36 cellular contexts compared by ENCODE assay signal in genomic region chr9:89612566-89613278, GRCh38. TPM values are rescaled to one million over a fixed set of nuclear protein-coding genes. Genes with fewer than 3 reads are reported as not detected.
"Had no signal": no experiment of that assay in that cellular context is flagged by ENCODE, and none has a peak within 500 bp of the region (broad histone marks: within the 10 kb centered on the region; RNA-seq: fewer than 3 reads in every experiment).

No MANE protein-coding gene starts in this region.

- H3K36me3 ChIP-seq: ascending aorta, brain microvascular endothelial cell had no signal

- H3K4me3 ChIP-seq: ascending aorta had no signal

- H3K27me3 Mint-ChIP-seq: activated CD4-positive, alpha-beta memory T cell treated with anti-CD3 and anti-CD28 coated beads for 36 hours; activated naive CD4-positive, alpha-beta T cell treated with anti-CD3 and anti-CD28 coated beads, Interleukin-2, amount 50 U/mL, for 24 hours; activated naive CD8-positive, alpha-beta T cell treated with anti-CD3 and anti-CD28 coated beads for 36 hours; T-helper 17 cell had no signal

- H3K27ac ChIP-seq: ascending aorta, brain microvascular endothelial cell had no signal

- H3K27ac Mint-ChIP-seq: activated CD4-positive, alpha-beta memory T cell treated with anti-CD3 and anti-CD28 coated beads for 36 hours; activated CD4-positive, alpha-beta T cell treated with anti-CD3 and anti-CD28 coated beads for 36 hours; activated CD4-positive, alpha-beta T cell treated with anti-CD3 and anti-CD28 coated beads, Interleukin-2, amount 10 ng/mL, durations not matched to agents 24 days and 14 days; activated CD8-positive, alpha-beta memory T cell treated with anti-CD3 and anti-CD28 coated beads, Interleukin-2, amount 10 ng/mL, durations not matched to agents 7 days and 5 days; activated CD8-positive, alpha-beta T cell treated with anti-CD3 and anti-CD28 coated beads, Interleukin-2, amount 10 ng/mL, durations not matched to agents 7 days and 5 days; activated naive CD4-positive, alpha-beta T cell treated with anti-CD3 and anti-CD28 coated beads for 36 hours; activated naive CD8-positive, alpha-beta T cell treated with anti-CD3 and anti-CD28 coated beads for 36 hours; activated T-helper 1 cell treated with anti-CD3 and anti-CD28 coated beads, Interleukin-12 subunit alpha, Interleukin-12 subunit beta, Interleukin-2, Interleukin-4 antibody, amounts not matched to agents 30 ng/mL and 10 ng/mL and 1 ng/mL, durations not matched to agents 14 hours and 24 hours and 36 hours; activated T-helper 2 cell treated with anti-CD3 and anti-CD28 coated beads, Interferon-gamma antibody, Interleukin-2, Interleukin-4, amounts not matched to agents 10 μg/mL and 5 μg/mL and 100 μg/mL, durations not matched to agents 14 hours and 24 hours and 36 hours; T-helper 2 cell treated with Interferon-gamma antibody and Interleukin-4, amounts not matched to agents 5 μg/mL and 100 μg/mL, for 36 hours had no signal

- DNase-seq: activated CD4-positive, alpha-beta memory T cell treated with anti-CD3 and anti-CD28 coated beads for 36 hours; activated CD4-positive, alpha-beta T cell treated with anti-CD3 and anti-CD28 coated beads for 36 hours; activated CD4-positive, alpha-beta T cell treated with anti-CD3 and anti-CD28 coated beads, Interleukin-2, amount 10 ng/mL, durations not matched to agents 24 days and 14 days; activated CD4-positive, CD25-positive, alpha-beta regulatory T cell; activated CD4-positive, CD25-positive, alpha-beta regulatory T cell treated with anti-CD3 and anti-CD28 coated beads, Interleukin-2, amount 50 U/mL, for 72 hours; activated CD8-positive, alpha-beta memory T cell treated with anti-CD3 and anti-CD28 coated beads, Interleukin-2, amount 10 ng/mL, durations not matched to agents 7 days and 5 days; activated CD8-positive, alpha-beta memory T cell treated with anti-CD3 and anti-CD28 coated beads, Interleukin-2, amount 50 U/mL, for 4 hours; activated CD8-positive, alpha-beta T cell treated with anti-CD3 and anti-CD28 coated beads, Interleukin-2, amount 10 ng/mL, durations not matched to agents 7 days and 5 days; activated effector memory CD4-positive, alpha-beta T cell treated with anti-CD3 and anti-CD28 coated beads, Interleukin-2, amount 50 U/mL, for 16 hours; activated naive CD4-positive, alpha-beta T cell treated with anti-CD3 and anti-CD28 coated beads for 36 hours; activated naive CD8-positive, alpha-beta T cell treated with anti-CD3 and anti-CD28 coated beads for 36 hours; activated T-cell treated with anti-CD3 and anti-CD28 coated beads, Interleukin-2, amount 50 U/mL, for 1 hour; activated T-cell treated with anti-CD3 and anti-CD28 coated beads, Interleukin-2, amount 50 U/mL, for 48 hours; brain microvascular endothelial cell; cortex of kidney; dermis blood vessel endothelial cell; effector CD4-positive, alpha-beta T cell; foreskin fibroblast; head of caudate nucleus; SW 1271; T-helper 1 cell; T-helper 17 cell; T1000 had no signal

- H3K4me1 Mint-ChIP-seq: activated naive CD4-positive, alpha-beta T cell treated with anti-CD3 and anti-CD28 coated beads, Interleukin-2, amount 50 U/mL, for 24 hours; central memory CD8-positive, alpha-beta T cell had no signal

- H3K4me3 Mint-ChIP-seq: activated CD4-positive, alpha-beta memory T cell treated with anti-CD3 and anti-CD28 coated beads for 36 hours; activated CD4-positive, alpha-beta T cell treated with anti-CD3 and anti-CD28 coated beads for 36 hours; activated CD4-positive, alpha-beta T cell treated with anti-CD3 and anti-CD28 coated beads, Interleukin-2, amount 10 ng/mL, durations not matched to agents 24 days and 14 days; activated CD8-positive, alpha-beta memory T cell treated with anti-CD3 and anti-CD28 coated beads, Interleukin-2, amount 10 ng/mL, durations not matched to agents 7 days and 5 days; activated CD8-positive, alpha-beta T cell treated with anti-CD3 and anti-CD28 coated beads, Interleukin-2, amount 10 ng/mL, durations not matched to agents 7 days and 5 days; activated naive CD4-positive, alpha-beta T cell treated with anti-CD3 and anti-CD28 coated beads for 36 hours; activated naive CD4-positive, alpha-beta T cell treated with anti-CD3 and anti-CD28 coated beads, Interleukin-2, amount 50 U/mL, for 24 hours; activated naive CD8-positive, alpha-beta T cell treated with anti-CD3 and anti-CD28 coated beads for 36 hours; activated T-helper 1 cell treated with anti-CD3 and anti-CD28 coated beads, Interleukin-12 subunit alpha, Interleukin-12 subunit beta, Interleukin-2, Interleukin-4 antibody, amounts not matched to agents 30 ng/mL and 10 ng/mL and 1 ng/mL, durations not matched to agents 14 hours and 24 hours and 36 hours; central memory CD8-positive, alpha-beta T cell; T-helper 17 cell; T-helper 2 cell treated with Interferon-gamma antibody and Interleukin-4, amounts not matched to agents 5 μg/mL and 100 μg/mL, for 36 hours had no signal

- H3K27me3 ChIP-seq: ascending aorta, brain microvascular endothelial cell had no signal

- H3K9me3 ChIP-seq: ascending aorta had no signal

- H3K36me3 Mint-ChIP-seq: activated CD4-positive, alpha-beta memory T cell treated with anti-CD3 and anti-CD28 coated beads for 36 hours; activated CD8-positive, alpha-beta memory T cell treated with anti-CD3 and anti-CD28 coated beads, Interleukin-2, amount 10 ng/mL, durations not matched to agents 7 days and 5 days; activated naive CD4-positive, alpha-beta T cell treated with anti-CD3 and anti-CD28 coated beads, Interleukin-2, amount 50 U/mL, for 24 hours; activated naive CD8-positive, alpha-beta T cell treated with anti-CD3 and anti-CD28 coated beads for 36 hours had no signal

- ATAC-seq: activated CD8-positive, alpha-beta memory T cell treated with anti-CD3 and anti-CD28 coated beads, Interleukin-2, amount 10 ng/mL, durations not matched to agents 7 days and 5 days; activated CD8-positive, alpha-beta T cell treated with anti-CD3 and anti-CD28 coated beads, Interleukin-2, amount 10 ng/mL, durations not matched to agents 7 days and 5 days; esophagus mucosa; T-helper 17 cell had no signal

- FAIRE-seq: bronchial epithelial cell, colon, endometrium, endothelial cell of umbilical vein, frontal cortex had no signal

- H3K9me3 Mint-ChIP-seq: activated CD4-positive, alpha-beta memory T cell treated with anti-CD3 and anti-CD28 coated beads for 36 hours; activated CD4-positive, alpha-beta T cell treated with anti-CD3 and anti-CD28 coated beads, Interleukin-2, amount 10 ng/mL, durations not matched to agents 24 days and 14 days; activated naive CD4-positive, alpha-beta T cell treated with anti-CD3 and anti-CD28 coated beads, Interleukin-2, amount 50 U/mL, for 24 hours; activated T-helper 1 cell treated with anti-CD3 and anti-CD28 coated beads, Interleukin-12 subunit alpha, Interleukin-12 subunit beta, Interleukin-2, Interleukin-4 antibody, amounts not matched to agents 30 ng/mL and 10 ng/mL and 1 ng/mL, durations not matched to agents 14 hours and 24 hours and 36 hours; activated T-helper 2 cell treated with anti-CD3 and anti-CD28 coated beads, Interferon-gamma antibody, Interleukin-2, Interleukin-4, amounts not matched to agents 10 μg/mL and 5 μg/mL and 100 μg/mL, durations not matched to agents 14 hours and 24 hours and 36 hours; central memory CD8-positive, alpha-beta T cell; T-helper 2 cell treated with Interferon-gamma antibody and Interleukin-4, amounts not matched to agents 5 μg/mL and 100 μg/mL, for 36 hours had no signal

RNA-seq across cellular contexts. Expression of gene GADD45G, which starts 7.9 kb away (rescaled TPM):
- total RNA-seq: dermis blood vessel endothelial cell, epithelial cell of proximal tubule had no signal
